8 cellular contexts compared by ENCODE assay signal in the genomic region with DNA sequence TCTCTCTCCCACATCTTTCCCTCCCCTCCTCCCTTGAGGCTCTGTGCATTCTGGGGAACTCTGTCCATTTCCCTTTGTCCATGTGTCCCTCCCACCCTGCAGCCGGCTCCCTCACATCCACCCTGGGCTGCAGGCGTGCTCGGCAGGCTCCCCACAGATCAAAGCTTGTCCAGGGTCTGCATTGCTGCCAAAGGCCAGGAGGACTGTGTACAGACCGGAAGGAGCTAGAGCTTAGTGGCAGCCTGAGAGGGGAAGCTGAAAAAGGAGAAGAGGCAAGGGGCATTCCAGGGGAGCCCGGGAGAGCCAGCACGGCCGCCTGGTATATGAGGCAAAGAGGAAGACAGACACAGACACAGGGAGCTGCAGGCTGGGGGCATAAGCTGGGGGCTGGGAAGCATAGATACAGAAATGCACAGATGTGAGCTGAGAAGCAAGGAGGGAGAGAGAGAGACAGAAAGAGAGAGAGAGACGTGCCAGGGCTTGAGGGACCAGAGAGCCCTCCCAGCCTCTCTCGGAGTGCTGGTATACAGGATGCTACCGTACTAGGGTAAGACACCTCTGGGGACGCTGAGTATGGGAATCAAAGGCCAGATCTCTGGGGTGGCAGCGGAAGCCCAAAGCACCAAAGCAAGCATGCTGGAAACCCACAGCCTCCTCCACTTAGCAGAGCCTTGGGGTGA. TPM values are rescaled to one million over a fixed set of nuclear protein-coding genes. Genes with fewer than 3 reads are reported as not detected.
DNase-seq lines count a peak whose midpoint lies in the region; ATAC-seq, FAIRE-seq and TF ChIP-seq lines count a peak whose summit lies in the region.

No MANE protein-coding gene starts in this region.

- intact Hi-C loops in head of caudate nucleus (cut with DNase I), result no loop called here
- intact Hi-C loops in posterior vena cava (cut with DNase I), result no loop called here
- intact Hi-C loops in kidney (cut with DNase I), result no loop called here

- DNase-seq in UCSD-AML1 (lab: John Stamatoyannopoulos, UW; ENCODE audit: unreplicated experiment), result peak; percentile 69
- DNase-seq in head of caudate nucleus, result peak in 24 of 42 donors; percentile 14 to 68 (median 34)
- no peak for DNase-seq in posterior vena cava (ENCODE audit: low spot score)
- no peak for DNase-seq in NCI-H1105 treated with DMSO at 0.1 percent for 48 hours (lab: John Stamatoyannopoulos, UW)
- DNase-seq in kidney, result no peak

- H3K4me3 ChIP-seq in skeletal muscle tissue (ENCODE audit: low read length in 3 of 3) (no peak overlapping the region), kidney (ENCODE audit: low read length in 2 of 2) (no peak overlapping the region)

- no peak for FAIRE-seq in kidney (lab: Jason Lieb, UNC)

- ATAC-seq in HG03432 (IDR thresholded peaks at IDR 0.05; ENCODE audit: unreplicated experiment) (peak; percentile 44), HG03354 (IDR thresholded peaks at IDR 0.05; ENCODE audit: poor library complexity, severe bottlenecking, unreplicated experiment) (no peak)

- H3K9me3 ChIP-seq in skeletal muscle tissue (ENCODE audit: control insufficient read depth in 3 of 3, low read length in 3 of 3), result no peaks in the 10 kb centered on the region
- no peaks in the 10 kb centered on the region for H3K9me3 ChIP-seq in kidney (ENCODE audit: control insufficient read depth in 1 of 2, low read length in 2 of 2)

- TF ChIP-seq CTCF in kidney (IDR thresholded peaks at IDR 0.05; ENCODE audit: borderline replicate concordance, extremely low read depth, insufficient read depth), result no peak

- H3K4me1 ChIP-seq in skeletal muscle tissue (ENCODE audit: control insufficient read depth in 3 of 3, insufficient read depth in 3 of 3, low read length in 3 of 3) (peaks cover 0 to 3% (median 2%) of the 10 kb centered on the region in 3 donors), kidney (ENCODE audit: control insufficient read depth in 1 of 2, insufficient read depth in 1 of 2, low read depth in 1 of 2, low read length in 2 of 2) (peaks cover 0 to 4% of the 10 kb centered on the region in 2 donors)

- H3K27me3 ChIP-seq in skeletal muscle tissue (ENCODE audit: control insufficient read depth in 3 of 3, insufficient read depth in 3 of 3, low read length in 3 of 3), result peaks cover 3 to 9% (median 6%) of the 10 kb centered on the region in 3 donors

- H3K9ac ChIP-seq in skeletal muscle tissue (ENCODE audit: low read depth in 1 of 3, low read length in 3 of 3) (no peak overlapping the region), kidney (ENCODE audit: low read length in 2 of 2) (no peak overlapping the region)

- H3K27ac ChIP-seq in skeletal muscle tissue (ENCODE audit: low read depth, low read length) (peak overlapping the region; percentile 36), kidney (ENCODE audit: low read depth in 2 of 2, low read length in 2 of 2) (no peak overlapping the region)

- H3K36me3 ChIP-seq in skeletal muscle tissue (ENCODE audit: control insufficient read depth in 3 of 3, insufficient read depth in 3 of 3, low read length in 3 of 3) (no peaks in the 10 kb centered on the region), kidney (ENCODE audit: control insufficient read depth in 1 of 2, insufficient read depth in 2 of 2, low read length in 2 of 2) (no peaks in the 10 kb centered on the region)

RNA-seq across cellular contexts. Expression of a gene that starts 3.3 kb away (rescaled TPM):
- 6.8 TPM for total RNA-seq in skeletal muscle tissue
- total RNA-seq in posterior vena cava, result 10 to 100 TPM; 12.9 to 36.0 TPM
- 38.1 TPM for total RNA-seq in kidney
- 12.2 TPM for polyA plus RNA-seq in kidney (ENCODE audit: insufficient read depth, low read depth, low replicate concordance)

RNA-seq across cellular contexts. Expression of a gene that starts 20.3 kb away (rescaled TPM):
- total RNA-seq in skeletal muscle tissue (not detected), posterior vena cava (1 to 10 TPM in 1 of 2 donors, under 1 TPM in 1; 0.57 to 1.2 TPM), kidney (1.3 TPM)
- not detected for polyA plus RNA-seq in kidney (ENCODE audit: insufficient read depth, low read depth, low replicate concordance)

RNA-seq across cellular contexts. Expression of a gene that starts 26.5 kb away (rescaled TPM):
- total RNA-seq in skeletal muscle tissue (40.2 TPM), posterior vena cava (100 to 1,000 TPM; 373 to 398 TPM), kidney (269 TPM)
- 590 TPM for polyA plus RNA-seq in kidney (ENCODE audit: insufficient read depth, low read depth, low replicate concordance)

RNA-seq across cellular contexts. Expression of a gene that starts 29.0 kb away (rescaled TPM):
- total RNA-seq in skeletal muscle tissue (8.9 TPM), posterior vena cava (1 to 10 TPM; 3.9 to 5.1 TPM), kidney (5.0 TPM)
- 9.8 TPM for polyA plus RNA-seq in kidney (ENCODE audit: insufficient read depth, low read depth, low replicate concordance)

RNA-seq across cellular contexts. Expression of a gene that starts 35.5 kb away (rescaled TPM):
- total RNA-seq in skeletal muscle tissue (19.8 TPM), posterior vena cava (10 to 100 TPM; 37.7 to 59.9 TPM), kidney (17.0 TPM)
- 18.5 TPM for polyA plus RNA-seq in kidney (ENCODE audit: insufficient read depth, low read depth, low replicate concordance)

Comparison
In these comparisons a context has a peak if more than half of its experiments do, and no peak if none do; other contexts are left out.
1. DNase-seq: peak in UCSD-AML1 (single experiment) and head of caudate nucleus (24 of 42); none in posterior vena cava (single experiment), NCI-H1105 treated with DMSO at 0.1 percent for 48 hours (single experiment) and kidney (single experiment).